Comparison of ENCODE assay signal across 8 cellular contexts in the genomic region with DNA sequence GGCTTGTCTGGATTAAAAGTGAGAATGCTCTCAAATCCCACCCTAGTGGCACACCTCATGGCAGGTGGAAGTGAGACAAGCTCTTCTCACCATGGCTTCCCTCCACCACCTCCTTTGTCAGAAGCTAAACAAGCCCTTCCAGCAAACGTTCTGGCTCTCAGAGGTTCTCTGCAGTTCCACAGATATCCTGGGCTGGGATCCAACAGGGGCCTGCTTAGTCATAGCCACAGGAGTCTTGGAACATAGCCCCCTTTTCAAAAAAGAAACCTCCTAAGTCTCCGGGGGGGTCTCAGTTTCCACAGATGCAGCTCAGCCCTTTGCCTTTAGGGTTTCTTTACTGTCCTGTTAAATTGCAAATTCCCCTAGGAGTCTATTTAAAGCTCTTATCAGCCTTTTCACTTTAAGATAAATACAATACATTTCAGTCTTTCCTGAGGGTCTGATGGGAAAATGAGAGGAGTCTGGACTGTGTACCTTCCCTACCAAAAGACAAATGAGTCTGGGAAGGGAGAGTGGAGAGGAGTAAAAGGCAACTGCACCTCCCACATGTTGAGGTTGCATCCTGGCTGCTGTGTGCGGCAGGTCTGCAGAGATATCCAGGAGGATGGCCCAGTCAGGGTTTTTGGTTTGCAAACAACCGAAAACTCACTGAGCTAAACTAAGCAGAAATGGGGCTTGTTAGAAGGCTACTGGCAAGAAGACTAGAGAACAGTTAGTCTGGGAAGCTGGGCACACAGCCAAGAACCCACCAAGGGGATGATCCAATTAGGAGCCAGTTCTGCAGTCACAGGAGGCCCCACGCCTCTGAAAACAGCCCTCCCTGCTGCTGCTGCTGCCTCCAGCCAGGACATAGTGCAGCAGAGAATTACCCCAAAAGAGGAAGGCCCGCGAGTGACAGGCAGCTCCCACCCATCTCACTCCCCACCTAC.
DNase-seq lines count a peak whose midpoint lies in the region; TF ChIP-seq lines count a peak whose summit lies in the region.

No MANE protein-coding gene starts in this region.

- no peak overlapping the region for H3K4me3 ChIP-seq in fibroblast of mammary gland (ENCODE audit: control insufficient read depth, low read depth, low read length)

- peak; percentile 78 for DNase-seq in EL
- DNase-seq in NCI-H82 treated with DMSO at 0.1 percent for 48 hours (lab: John Stamatoyannopoulos, UW; ENCODE audit: unreplicated experiment): peak; percentile 97
- peak; percentile 90 for DNase-seq in fibroblast of mammary gland (ENCODE audit: low read depth)
- DNase-seq in pons (ENCODE audit: low spot score): peak; percentile 46
- DNase-seq in NCI-H128 (lab: John Stamatoyannopoulos, UW; ENCODE audit: unreplicated experiment): no peak
- no peak for DNase-seq in NCI-H187 (lab: John Stamatoyannopoulos, UW)
- DNase-seq in GF-D8 (lab: John Stamatoyannopoulos, UW): no peak
- no peak for DNase-seq in SHP77 treated with DMSO at 0.1 percent for 48 hours (lab: John Stamatoyannopoulos, UW)

- no peak for TF ChIP-seq CTCF in fibroblast of mammary gland (conservative IDR thresholded peaks at IDR 0.05; ENCODE audit: control insufficient read depth, insufficient read depth, low read depth, low read length)

Comparison
In these comparisons a context has a peak if more than half of its experiments do, and no peak if none do; other contexts are left out.
1. DNase-seq: peak in EL (single experiment), NCI-H82 treated with DMSO at 0.1 percent for 48 hours (single experiment), fibroblast of mammary gland (single experiment) and pons (single experiment); none in NCI-H128 (single experiment), NCI-H187 (0 of 2), GF-D8 (single experiment) and SHP77 treated with DMSO at 0.1 percent for 48 hours (single experiment).